Comparison of ENCODE assay signal across 8 cellular contexts in genomic region chr10:109883859-109884771, GRCh38. TPM values are rescaled to one million over a fixed set of nuclear protein-coding genes. Genes with fewer than 3 reads are reported as not detected.
DNase-seq lines count a peak whose midpoint lies in the region; ATAC-seq, FAIRE-seq and TF ChIP-seq lines count a peak whose summit lies in the region.

No MANE protein-coding gene starts in this region.

- peak overlapping the region; percentile 40 for H3K4me3 Mint-ChIP-seq in neural progenitor cell

- no peaks in the 10 kb centered on the region for H3K9me3 ChIP-seq in neural progenitor cell (ENCODE audit: low read depth)

- no peaks in the 10 kb centered on the region for H4K20me1 ChIP-seq in neural progenitor cell (ENCODE audit: low read depth)

- peaks cover 17% of the 10 kb centered on the region for H3K4me1 ChIP-seq in neural progenitor cell

- DNase-seq in DMS 273 treated with DMSO at 0.1 percent for 48 hours (lab: John Stamatoyannopoulos, UW) (peak; percentile 67), RCC 7860 (ENCODE audit: low spot score) (peak; percentile 78), fibroblast of villous mesenchyme (ENCODE audit: low read depth) (peak; percentile 92), neural progenitor cell (ENCODE audit: low spot score) (peak; percentile 93), stromal cell of bone marrow (ENCODE audit: low read depth) (peak; percentile 87)
- DNase-seq in activated T-helper 1 cell treated with anti-CD3 and anti-CD28 coated beads, Interleukin-2, amount 50 U/mL, for 16 hours (ENCODE audit: low read depth in 1 of 2, low spot score in 1 of 2), result peak; percentile 24 to 32

- H3K27ac Mint-ChIP-seq in neural progenitor cell, result peak overlapping the region; percentile 65

- no peak overlapping the region for H2AFZ ChIP-seq in neural progenitor cell (replicated peaks)

- H3K27me3 Mint-ChIP-seq in neural progenitor cell (ENCODE audit: insufficient read depth, low read depth), result peaks cover 2% of the 10 kb centered on the region

- H3K9ac ChIP-seq in neural progenitor cell, result no peak overlapping the region

- peak; percentile 74 for ATAC-seq in GM21526 (IDR thresholded peaks at IDR 0.05; ENCODE audit: low FRiP score, unreplicated experiment)

- no peaks in the 10 kb centered on the region for H3K27me3 ChIP-seq in neural progenitor cell

- no peak overlapping the region for H3K4me3 ChIP-seq in fibroblast of villous mesenchyme (ENCODE audit: low read depth, low read length)
- no peak overlapping the region for H3K4me3 ChIP-seq in neural progenitor cell

- peaks cover 3% of the 10 kb centered on the region for H3K36me3 ChIP-seq in neural progenitor cell

- TF ChIP-seq RAD21 in Ishikawa (IDR thresholded peaks at IDR 0.05; ENCODE audit: low read depth), result peak; percentile 95

- peaks cover 33% of the 10 kb centered on the region for H3K36me3 Mint-ChIP-seq in neural progenitor cell

- peak overlapping the region; percentile 56 for H3K4me2 ChIP-seq in neural progenitor cell

- no peak overlapping the region for H3K27ac ChIP-seq in neural progenitor cell

- TF ChIP-seq CTCF in fibroblast of villous mesenchyme (IDR thresholded peaks at IDR 0.05; ENCODE audit: insufficient read depth, low read depth, low read length) (peak; percentile 100), neural progenitor cell (IDR thresholded peaks at IDR 0.05) (peak; percentile 94)

- H3K4me1 Mint-ChIP-seq in neural progenitor cell, result peaks cover 22% of the 10 kb centered on the region

- H3K9me3 Mint-ChIP-seq in neural progenitor cell, result no peaks in the 10 kb centered on the region

- H3F3A ChIP-seq in neural progenitor cell (ENCODE audit: low read depth), result peaks cover 16% of the 10 kb centered on the region

- no peaks in the 10 kb centered on the region for H3K79me2 ChIP-seq in neural progenitor cell (ENCODE audit: low read depth)

- no peak for TF ChIP-seq EP300 in Ishikawa (IDR thresholded peaks at IDR 0.05; ENCODE audit: borderline replicate concordance)

- FAIRE-seq in RCC 7860 (lab: Jason Lieb, UNC), result peak; percentile 79

TF ChIP-seq in Ishikawa, 13 proteins besides CTCF, POLR2A, EP300 and RAD21:
- TF ChIP-seq MAX (IDR thresholded peaks at IDR 0.05) (peak; percentile 31; the same call in 1 of the 2 replicates), USF1 (IDR thresholded peaks at IDR 0.05) (peak; percentile 82), EGR1 (IDR thresholded peaks at IDR 0.05) (no peak), CREB1 (IDR thresholded peaks at IDR 0.05; ENCODE audit: low read depth) (no peak), YY1 (IDR thresholded peaks at IDR 0.05; ENCODE audit: low read depth) (no peak)

RNA-seq across cellular contexts. Expression of gene XPNPEP1, which starts 39.2 kb away (rescaled TPM):
- 86.4 and 90.8 TPM in 2 replicates for total RNA-seq in fibroblast of villous mesenchyme
- total RNA-seq in neural progenitor cell (ENCODE audit: low replicate concordance), result 94.8 and 113 TPM in 2 replicates

Comparison
In these comparisons a context has a peak if more than half of its experiments do, and no peak if none do; other contexts are left out.
1. DNase-seq: peak in every context shown above with its lines; median percentile 93 in neural progenitor cell; 92 in fibroblast of villous mesenchyme; 87 in stromal cell of bone marrow; 78 in RCC 7860; 67 in DMS 273 treated with DMSO at 0.1 percent for 48 hours; 28 in activated T-helper 1 cell treated with anti-CD3 and anti-CD28 coated beads, Interleukin-2, amount 50 U/mL, for 16 hours.